Comparison of ENCODE assay signal across 18 cellular contexts in genomic region chr1:64952055-64952699, GRCh38. TPM values are rescaled to one million over a fixed set of nuclear protein-coding genes. Genes with fewer than 3 reads are reported as not detected.
DNase-seq lines count a peak whose midpoint lies in the region; ATAC-seq and TF ChIP-seq lines count a peak whose summit lies in the region.
"Had no signal": no experiment of that assay in that cellular context is flagged by ENCODE, and none has a peak within 500 bp of the region (broad histone marks: within the 10 kb centered on the region; RNA-seq: fewer than 3 reads in every experiment).

No MANE protein-coding gene starts in this region.

- intact Hi-C loops in activated CD8-positive, alpha-beta T cell treated with anti-CD3 and anti-CD28 coated beads for 36 hours (cut with micrococcal nuclease) = no loop called here
- intact Hi-C loops in natural killer cell (cut with micrococcal nuclease) (no loop called here), posterior vena cava (cut with DNase I) (no loop called here)

- H3K4me1 Mint-ChIP-seq in activated CD8-positive, alpha-beta T cell treated with anti-CD3 and anti-CD28 coated beads for 36 hours (ENCODE audit: low read depth) = peaks cover 57% of the 10 kb centered on the region
- peaks cover 52% of the 10 kb centered on the region for H3K4me1 Mint-ChIP-seq in activated CD8-positive, alpha-beta T cell treated with anti-CD3 and anti-CD28 coated beads, Interleukin-2, amount 10 ng/mL, durations not matched to agents 7 days and 5 days (ENCODE audit: low read depth)
- peaks cover 54% of the 10 kb centered on the region for H3K4me1 Mint-ChIP-seq in activated naive CD8-positive, alpha-beta T cell treated with anti-CD3 and anti-CD28 coated beads for 36 hours
- H3K4me1 Mint-ChIP-seq in natural killer cell = peaks cover 53 to 58% of the 10 kb centered on the region in 2 donors

- no peak overlapping the region for H3K4me3 Mint-ChIP-seq in activated CD8-positive, alpha-beta T cell treated with anti-CD3 and anti-CD28 coated beads for 36 hours
- H3K4me3 Mint-ChIP-seq in activated CD8-positive, alpha-beta T cell treated with anti-CD3 and anti-CD28 coated beads, Interleukin-2, amount 10 ng/mL, durations not matched to agents 7 days and 5 days = no peak overlapping the region
- H3K4me3 Mint-ChIP-seq in activated naive CD8-positive, alpha-beta T cell treated with anti-CD3 and anti-CD28 coated beads for 36 hours = peak overlapping the region; percentile 2
- peak overlapping the region; percentile 59 for H3K4me3 Mint-ChIP-seq in natural killer cell

- H3K36me3 Mint-ChIP-seq in activated CD8-positive, alpha-beta T cell treated with anti-CD3 and anti-CD28 coated beads for 36 hours (ENCODE audit: low read depth) = no peaks in the 10 kb centered on the region
- H3K36me3 Mint-ChIP-seq in activated CD8-positive, alpha-beta T cell treated with anti-CD3 and anti-CD28 coated beads, Interleukin-2, amount 10 ng/mL, durations not matched to agents 7 days and 5 days (ENCODE audit: low read depth) = peaks cover 9% of the 10 kb centered on the region
- peaks cover 8% of the 10 kb centered on the region for H3K36me3 Mint-ChIP-seq in activated naive CD8-positive, alpha-beta T cell treated with anti-CD3 and anti-CD28 coated beads for 36 hours
- H3K36me3 Mint-ChIP-seq in natural killer cell = no peaks in the 10 kb centered on the region

- in situ Hi-C loops in GM13977 (cut with MboI; ENCODE audit: low pct_unique_long_range_greater_than_20kb, low sequenced_read_pairs, unreplicated experiment) = no loop called here

- H3K4me1 ChIP-seq in HEK293 (ENCODE audit: control insufficient read depth, insufficient read depth, low read length) = peaks cover 11% of the 10 kb centered on the region; the same call in 1 of the 2 replicates

- POLR2A ChIA-PET in activated CD8-positive, alpha-beta T cell treated with anti-CD3 and anti-CD28 coated beads for 36 hours (lab: Charles Lee) = interaction anchor here (1.1 to 3.0 kb wide), 2 partner anchors 14 to 60 kb away, joined by 3 to 13 read pairs; partner anchors contain the start of gene JAK1
- POLR2A ChIA-PET in activated CD8-positive, alpha-beta T cell treated with anti-CD3 and anti-CD28 coated beads, Interleukin-2, amount 10 ng/mL, durations not matched to agents 7 days and 5 days (lab: Charles Lee) = no interaction called here
- POLR2A ChIA-PET in HEK293 (lab: Yijun Ruan, JAX) = no interaction called here

- no peaks in the 10 kb centered on the region for H3K9me3 ChIP-seq in HEK293 (ENCODE audit: control insufficient read depth, insufficient read depth, low read depth, low read length)
- H3K9me3 ChIP-seq: ascending aorta, tibial nerve had no signal

- DNase-seq in activated CD8-positive, alpha-beta T cell treated with anti-CD3 and anti-CD28 coated beads for 36 hours = no peak
- no peak for DNase-seq in activated CD8-positive, alpha-beta T cell treated with anti-CD3 and anti-CD28 coated beads, Interleukin-2, amount 10 ng/mL, durations not matched to agents 7 days and 5 days
- no peak for DNase-seq in activated naive CD8-positive, alpha-beta T cell treated with anti-CD3 and anti-CD28 coated beads for 36 hours
- DNase-seq in natural killer cell = no peak
- DNase-seq in GM13977 (ENCODE audit: low spot score) = no peak
- no peak for DNase-seq in posterior vena cava (ENCODE audit: low spot score)
- DNase-seq: activated effector memory CD4-positive, alpha-beta T cell treated with Interleukin-2 at 50 U/mL for 16 hours; H7; IMR-90; mesenchymal stem cell; NCI-H187 had no signal

- H3K27ac Mint-ChIP-seq in activated CD8-positive, alpha-beta T cell treated with anti-CD3 and anti-CD28 coated beads for 36 hours = peak overlapping the region; percentile 81
- H3K27ac Mint-ChIP-seq in activated CD8-positive, alpha-beta T cell treated with anti-CD3 and anti-CD28 coated beads, Interleukin-2, amount 10 ng/mL, durations not matched to agents 7 days and 5 days = no peak overlapping the region
- peak overlapping the region; percentile 63 for H3K27ac Mint-ChIP-seq in activated naive CD8-positive, alpha-beta T cell treated with anti-CD3 and anti-CD28 coated beads for 36 hours
- no peak overlapping the region for H3K27ac Mint-ChIP-seq in natural killer cell

- no peak overlapping the region for H3K27ac ChIP-seq in HEK293 (ENCODE audit: extremely low read depth, low read depth, low read length)
- H3K27ac ChIP-seq: ascending aorta, C4-2B, tibial nerve, VCaP had no signal

- no peak for ATAC-seq in activated CD8-positive, alpha-beta T cell treated with anti-CD3 and anti-CD28 coated beads for 36 hours
- no peak for ATAC-seq in activated CD8-positive, alpha-beta T cell treated with anti-CD3 and anti-CD28 coated beads, Interleukin-2, amount 10 ng/mL, durations not matched to agents 7 days and 5 days
- no peak for ATAC-seq in natural killer cell
- no peak for ATAC-seq in GM21717 (IDR thresholded peaks at IDR 0.05; ENCODE audit: unreplicated experiment)
- ATAC-seq: Right ventricle myocardium inferior had no signal

- no peak overlapping the region for H3K4me3 ChIP-seq in HEK293 (ENCODE audit: low read depth, low read length)
- H3K4me3 ChIP-seq: ascending aorta, tibial nerve had no signal

- no peaks in the 10 kb centered on the region for H3K36me3 ChIP-seq in HEK293 (ENCODE audit: control insufficient read depth in 2 of 2, insufficient read depth in 1 of 2, low read length in 2 of 2)
- H3K36me3 ChIP-seq: ascending aorta, tibial nerve had no signal

- no peaks in the 10 kb centered on the region for H3K27me3 Mint-ChIP-seq in activated CD8-positive, alpha-beta T cell treated with anti-CD3 and anti-CD28 coated beads for 36 hours
- no peaks in the 10 kb centered on the region for H3K27me3 Mint-ChIP-seq in activated CD8-positive, alpha-beta T cell treated with anti-CD3 and anti-CD28 coated beads, Interleukin-2, amount 10 ng/mL, durations not matched to agents 7 days and 5 days (ENCODE audit: low read depth)
- no peaks in the 10 kb centered on the region for H3K27me3 Mint-ChIP-seq in activated naive CD8-positive, alpha-beta T cell treated with anti-CD3 and anti-CD28 coated beads for 36 hours
- H3K27me3 Mint-ChIP-seq in natural killer cell (ENCODE audit: low read depth in 2 of 2) = no peaks in the 10 kb centered on the region

- CTCF ChIA-PET in activated CD8-positive, alpha-beta T cell treated with anti-CD3 and anti-CD28 coated beads for 36 hours (lab: Charles Lee) = no interaction called here
- CTCF ChIA-PET in activated CD8-positive, alpha-beta T cell treated with anti-CD3 and anti-CD28 coated beads, Interleukin-2, amount 10 ng/mL, durations not matched to agents 7 days and 5 days (lab: Charles Lee) = no interaction called here
- CTCF ChIA-PET in HEK293 (lab: Yijun Ruan, JAX) = no interaction called here

- H3K9me3 Mint-ChIP-seq in activated CD8-positive, alpha-beta T cell treated with anti-CD3 and anti-CD28 coated beads for 36 hours = no peaks in the 10 kb centered on the region
- no peaks in the 10 kb centered on the region for H3K9me3 Mint-ChIP-seq in activated CD8-positive, alpha-beta T cell treated with anti-CD3 and anti-CD28 coated beads, Interleukin-2, amount 10 ng/mL, durations not matched to agents 7 days and 5 days (ENCODE audit: insufficient read depth)
- no peaks in the 10 kb centered on the region for H3K9me3 Mint-ChIP-seq in activated naive CD8-positive, alpha-beta T cell treated with anti-CD3 and anti-CD28 coated beads for 36 hours
- H3K9me3 Mint-ChIP-seq in natural killer cell = no peaks in the 10 kb centered on the region

- no peak for TF ChIP-seq CTCF in activated CD8-positive, alpha-beta T cell treated with anti-CD3 and anti-CD28 coated beads for 36 hours (IDR thresholded peaks at IDR 0.05)
- no peak for TF ChIP-seq CTCF in HEK293 (tag by site-specific recombination; IDR thresholded peaks at IDR 0.05)
- TF ChIP-seq CTCF in natural killer cell (IDR thresholded peaks at IDR 0.05) = no peak
- no peak for TF ChIP-seq CTCF in GM13977 (IDR thresholded peaks at IDR 0.05; ENCODE audit: extremely low read depth, insufficient read depth, missing control alignments)

TF ChIP-seq in HEK293, 187 proteins besides CTCF, POLR2A, EP300 and RAD21 (continues in another document):
- peak; percentile 51 for TF ChIP-seq FEZF1 (tag by site-specific recombination; IDR thresholded peaks at IDR 0.05)

RNA-seq across cellular contexts. Expression of gene JAK1, which starts 14.2 kb away (rescaled TPM):
- total RNA-seq in activated CD8-positive, alpha-beta T cell treated with anti-CD3 and anti-CD28 coated beads for 36 hours = 100 to 1,000 TPM in 1 of 2 experiments, 10 to 100 TPM in 1; 96.3 to 108 TPM
- 100 to 1,000 TPM; 156 to 159 TPM for total RNA-seq in activated CD8-positive, alpha-beta T cell treated with anti-CD3 and anti-CD28 coated beads, Interleukin-2, amount 10 ng/mL, durations not matched to agents 7 days and 5 days
- 10 to 100 TPM; 85.6 to 88.0 TPM for total RNA-seq in activated naive CD8-positive, alpha-beta T cell treated with anti-CD3 and anti-CD28 coated beads for 36 hours
- total RNA-seq in natural killer cell (100 to 1,000 TPM; 507 to 626 (median 526) TPM), posterior vena cava (100 to 1,000 TPM; 109 to 127 TPM)

Comparison
In these comparisons a context has a peak if more than half of its experiments do, and no peak if none do; other contexts are left out.
1. H3K27ac Mint-ChIP-seq: peak in activated CD8-positive, alpha-beta T cell treated with anti-CD3 and anti-CD28 coated beads for 36 hours (single experiment) and activated naive CD8-positive, alpha-beta T cell treated with anti-CD3 and anti-CD28 coated beads for 36 hours (single experiment); none in activated CD8-positive, alpha-beta T cell treated with anti-CD3 and anti-CD28 coated beads, Interleukin-2, amount 10 ng/mL, durations not matched to agents 7 days and 5 days (single experiment) and natural killer cell (0 of 2).
2. H3K4me3 Mint-ChIP-seq: peak in activated naive CD8-positive, alpha-beta T cell treated with anti-CD3 and anti-CD28 coated beads for 36 hours (single experiment) and natural killer cell (single experiment); none in activated CD8-positive, alpha-beta T cell treated with anti-CD3 and anti-CD28 coated beads for 36 hours (single experiment) and activated CD8-positive, alpha-beta T cell treated with anti-CD3 and anti-CD28 coated beads, Interleukin-2, amount 10 ng/mL, durations not matched to agents 7 days and 5 days (single experiment).